Comparison of ENCODE assay signal across 32 cellular contexts in genomic region chr2:224552771-224553170, GRCh38.
"Had no signal": no experiment of that assay in that cellular context is flagged by ENCODE, and none has a peak within 500 bp of the region (broad histone marks: within the 10 kb centered on the region; RNA-seq: fewer than 3 reads in every experiment).

No MANE protein-coding gene starts in this region.

- H3K9me3 ChIP-seq: esophagus muscularis mucosa, gastroesophageal sphincter had no signal

- H3K4me1 ChIP-seq: foreskin keratinocyte had no signal

- H3K27ac ChIP-seq: brain microvascular endothelial cell, coronary artery, dorsolateral prefrontal cortex, esophagus muscularis mucosa, foreskin keratinocyte, gastroesophageal sphincter, WERI-Rb-1 had no signal

- H3K4me3 ChIP-seq: coronary artery, dorsolateral prefrontal cortex, esophagus muscularis mucosa, gastroesophageal sphincter had no signal

- H3K4me3 Mint-ChIP-seq: activated B cell treated with CpG ODN at 0.5 μM for 24 hours; activated CD8-positive, alpha-beta T cell treated with anti-CD3 and anti-CD28 coated beads for 36 hours; activated naive CD8-positive, alpha-beta T cell; activated T-cell treated with anti-CD3 and anti-CD28 coated beads, Interleukin-2, amount 50 U/mL, for 4 hours; activated T-helper 17 cell treated with anti-CD3 and anti-CD28 coated beads, Interleukin-2, amount 50 U/mL, for 72 hours; central memory CD8-positive, alpha-beta T cell; dendritic cell treated with granulocyte-macrophage colony-stimulating factor and Interleukin-4, amounts not matched to agents 40 ng/mL and 50 ng/mL, for 4 days; effector memory CD8-positive, alpha-beta T cell; T-cell; T-helper 1 cell treated with Interleukin-12 subunit alpha and Interleukin-12 subunit beta and Interleukin-4 antibody, amounts not matched to agents 30 μg/mL and 1 μg/mL, for 36 hours had no signal

- H3K27ac Mint-ChIP-seq: activated B cell treated with CpG ODN at 0.5 μM for 24 hours; activated CD8-positive, alpha-beta T cell treated with anti-CD3 and anti-CD28 coated beads for 36 hours; activated naive CD8-positive, alpha-beta T cell; activated T-helper 17 cell treated with anti-CD3 and anti-CD28 coated beads, Interleukin-2, amount 50 U/mL, for 72 hours; dendritic cell treated with granulocyte-macrophage colony-stimulating factor and Interleukin-4, amounts not matched to agents 40 ng/mL and 50 ng/mL, for 4 days; effector memory CD8-positive, alpha-beta T cell; T-cell; T-helper 1 cell treated with Interleukin-12 subunit alpha and Interleukin-12 subunit beta and Interleukin-4 antibody, amounts not matched to agents 30 μg/mL and 1 μg/mL, for 36 hours had no signal

- H3K27me3 ChIP-seq: brain microvascular endothelial cell, dorsolateral prefrontal cortex, esophagus muscularis mucosa, foreskin keratinocyte, gastroesophageal sphincter had no signal

- DNase-seq: activated B cell treated with CpG ODN at 0.5 μM for 24 hours; activated CD4-positive, alpha-beta T cell treated with anti-CD3 and anti-CD28 coated beads for 48 hours; activated CD4-positive, alpha-beta T cell treated with anti-CD3 and anti-CD28 coated beads, Interleukin-2, amount 50 U/mL, for 1 hour; activated CD4-positive, alpha-beta T cell treated with anti-CD3 and anti-CD28 coated beads, Interleukin-2, amount 50 U/mL, for 48 hours; activated CD8-positive, alpha-beta memory T cell treated with anti-CD3 and anti-CD28 coated beads for 24 hours; activated CD8-positive, alpha-beta T cell treated with anti-CD3 and anti-CD28 coated beads for 36 hours; activated effector memory CD4-positive, alpha-beta T cell treated with Interleukin-2 at 50 U/mL for 16 hours; activated gamma-delta T cell treated with Interleukin-2 at 50 U/mL for 16 hours; activated naive CD4-positive, alpha-beta T cell treated with anti-CD3 and anti-CD28 coated beads, Interleukin-2, amount 50 U/mL, for 16 hours; activated naive CD4-positive, alpha-beta T cell treated with Interleukin-2 at 50 U/mL for 16 hours; activated T-cell treated with anti-CD3 and anti-CD28 coated beads, Interleukin-2, amount 50 U/mL, for 4 hours; amniotic stem cell; anterior cingulate cortex; brain microvascular endothelial cell; dorsolateral prefrontal cortex; effector memory CD8-positive, alpha-beta T cell; erythroblast; foreskin keratinocyte; T-cell; T1000; WERI-Rb-1 had no signal

- FAIRE-seq: astrocyte, bronchial epithelial cell had no signal

- ATAC-seq: activated CD4-positive, CD25-positive, alpha-beta regulatory T cell treated with anti-CD3 and anti-CD28 coated beads, Interleukin-2, amount 50 U/mL, for 24 hours; activated CD8-positive, alpha-beta T cell treated with anti-CD3 and anti-CD28 coated beads for 36 hours; activated T-cell treated with anti-CD3 and anti-CD28 coated beads, Interleukin-2, amount 50 U/mL, for 4 hours; activated T-helper 17 cell treated with anti-CD3 and anti-CD28 coated beads, Interleukin-2, amount 50 U/mL, for 72 hours; effector memory CD8-positive, alpha-beta T cell; foreskin keratinocyte; gastroesophageal sphincter; T-cell had no signal

- H3K9me3 Mint-ChIP-seq: activated B cell treated with CpG ODN at 0.5 μM for 24 hours; activated CD8-positive, alpha-beta T cell treated with anti-CD3 and anti-CD28 coated beads for 36 hours; activated T-cell treated with anti-CD3 and anti-CD28 coated beads, Interleukin-2, amount 50 U/mL, for 4 hours; activated T-helper 17 cell treated with anti-CD3 and anti-CD28 coated beads, Interleukin-2, amount 50 U/mL, for 72 hours; central memory CD8-positive, alpha-beta T cell; dendritic cell treated with granulocyte-macrophage colony-stimulating factor and Interleukin-4, amounts not matched to agents 40 ng/mL and 50 ng/mL, for 4 days; effector memory CD8-positive, alpha-beta T cell; T-cell; T-helper 1 cell treated with Interleukin-12 subunit alpha and Interleukin-12 subunit beta and Interleukin-4 antibody, amounts not matched to agents 30 μg/mL and 1 μg/mL, for 36 hours had no signal

- H3K36me3 ChIP-seq: brain microvascular endothelial cell, esophagus muscularis mucosa, gastroesophageal sphincter had no signal

- H3K27me3 Mint-ChIP-seq: activated B cell treated with CpG ODN at 0.5 μM for 24 hours; activated CD8-positive, alpha-beta T cell treated with anti-CD3 and anti-CD28 coated beads for 36 hours; activated naive CD8-positive, alpha-beta T cell; activated T-helper 17 cell treated with anti-CD3 and anti-CD28 coated beads, Interleukin-2, amount 50 U/mL, for 72 hours; central memory CD8-positive, alpha-beta T cell; dendritic cell treated with granulocyte-macrophage colony-stimulating factor and Interleukin-4, amounts not matched to agents 40 ng/mL and 50 ng/mL, for 4 days; effector memory CD8-positive, alpha-beta T cell; T-cell had no signal
